18 cellular contexts compared by ENCODE assay signal in genomic region chrX:74179499-74179898, GRCh38.
"Had no signal": no experiment of that assay in that cellular context is flagged by ENCODE, and none has a peak within 500 bp of the region (broad histone marks: within the 10 kb centered on the region; RNA-seq: fewer than 3 reads in every experiment).

No MANE protein-coding gene starts in this region.

- DNase-seq: activated CD4-positive, alpha-beta T cell treated with anti-CD3 and anti-CD28 coated beads, Interleukin-2, amount 50 U/mL, for 1 hour; activated CD8-positive, alpha-beta memory T cell treated with anti-CD3 and anti-CD28 coated beads for 24 hours; anterior cingulate cortex; effector memory CD8-positive, alpha-beta T cell; gastrocnemius medialis; heart left ventricle; left lung; mammary epithelial cell; natural killer cell; nucleus accumbens; posterior cingulate gyrus; stimulated activated naive CD8-positive, alpha-beta T cell treated with anti-CD3 and anti-CD28 coated beads, Interleukin-15, amount 100 ng/mL, for 72 hours had no signal

- H3K27ac ChIP-seq: epithelial cell of prostate, gastrocnemius medialis, heart left ventricle, left lung, right atrium auricular region, skin epidermis had no signal

- H3K4me1 Mint-ChIP-seq: natural killer cell; stimulated activated naive CD8-positive, alpha-beta T cell treated with anti-CD3 and anti-CD28 coated beads, Interleukin-15, amount 100 ng/mL, for 72 hours had no signal

- H3K4me3 Mint-ChIP-seq: activated T-helper 1 cell treated with anti-CD3 and anti-CD28 coated beads, Interleukin-12 subunit alpha, Interleukin-12 subunit beta, Interleukin-2, Interleukin-4 antibody, amounts not matched to agents 30 ng/mL and 10 ng/mL and 1 ng/mL, durations not matched to agents 14 hours and 24 hours and 36 hours; dendritic cell treated with granulocyte-macrophage colony-stimulating factor and Interleukin-4, amounts not matched to agents 40 ng/mL and 50 ng/mL, for 4 days; effector memory CD8-positive, alpha-beta T cell; natural killer cell; stimulated activated naive CD8-positive, alpha-beta T cell treated with anti-CD3 and anti-CD28 coated beads, Interleukin-15, amount 100 ng/mL, for 72 hours had no signal

- H3K9me3 ChIP-seq: gastrocnemius medialis, left lung had no signal

- H3K27me3 Mint-ChIP-seq: dendritic cell treated with granulocyte-macrophage colony-stimulating factor and Interleukin-4, amounts not matched to agents 40 ng/mL and 50 ng/mL, for 4 days; effector memory CD8-positive, alpha-beta T cell; stimulated activated naive CD8-positive, alpha-beta T cell treated with anti-CD3 and anti-CD28 coated beads, Interleukin-15, amount 100 ng/mL, for 72 hours had no signal

- H3K27ac Mint-ChIP-seq: activated T-helper 1 cell treated with anti-CD3 and anti-CD28 coated beads, Interleukin-12 subunit alpha, Interleukin-12 subunit beta, Interleukin-2, Interleukin-4 antibody, amounts not matched to agents 30 ng/mL and 10 ng/mL and 1 ng/mL, durations not matched to agents 14 hours and 24 hours and 36 hours; dendritic cell treated with granulocyte-macrophage colony-stimulating factor and Interleukin-4, amounts not matched to agents 40 ng/mL and 50 ng/mL, for 4 days; effector memory CD8-positive, alpha-beta T cell; natural killer cell; stimulated activated naive CD8-positive, alpha-beta T cell treated with anti-CD3 and anti-CD28 coated beads, Interleukin-15, amount 100 ng/mL, for 72 hours had no signal

- H3K36me3 Mint-ChIP-seq: natural killer cell had no signal

- H3K36me3 ChIP-seq: gastrocnemius medialis, heart left ventricle, left lung, right atrium auricular region had no signal

- H3K4me3 ChIP-seq: gastrocnemius medialis, heart left ventricle, left lung, right atrium auricular region, skin epidermis had no signal

- H3K9me3 Mint-ChIP-seq: activated T-helper 1 cell treated with anti-CD3 and anti-CD28 coated beads, Interleukin-12 subunit alpha, Interleukin-12 subunit beta, Interleukin-2, Interleukin-4 antibody, amounts not matched to agents 30 ng/mL and 10 ng/mL and 1 ng/mL, durations not matched to agents 14 hours and 24 hours and 36 hours; dendritic cell treated with granulocyte-macrophage colony-stimulating factor and Interleukin-4, amounts not matched to agents 40 ng/mL and 50 ng/mL, for 4 days; effector memory CD8-positive, alpha-beta T cell; natural killer cell; stimulated activated naive CD8-positive, alpha-beta T cell treated with anti-CD3 and anti-CD28 coated beads, Interleukin-15, amount 100 ng/mL, for 72 hours had no signal

- ATAC-seq: activated CD4-positive, CD25-positive, alpha-beta regulatory T cell treated with anti-CD3 and anti-CD28 coated beads, Interleukin-2, amount 50 U/mL, for 24 hours; effector memory CD8-positive, alpha-beta T cell; gastrocnemius medialis; heart left ventricle; natural killer cell; stimulated activated naive CD8-positive, alpha-beta T cell treated with anti-CD3 and anti-CD28 coated beads, Interleukin-15, amount 100 ng/mL, for 72 hours had no signal

- H3K27me3 ChIP-seq: gastrocnemius medialis, left lung, right atrium auricular region had no signal

- H3K4me1 ChIP-seq: gastrocnemius medialis, heart left ventricle, left lung, right atrium auricular region had no signal
